ENCODE assay signal across 8 cellular contexts in the genomic region with DNA sequence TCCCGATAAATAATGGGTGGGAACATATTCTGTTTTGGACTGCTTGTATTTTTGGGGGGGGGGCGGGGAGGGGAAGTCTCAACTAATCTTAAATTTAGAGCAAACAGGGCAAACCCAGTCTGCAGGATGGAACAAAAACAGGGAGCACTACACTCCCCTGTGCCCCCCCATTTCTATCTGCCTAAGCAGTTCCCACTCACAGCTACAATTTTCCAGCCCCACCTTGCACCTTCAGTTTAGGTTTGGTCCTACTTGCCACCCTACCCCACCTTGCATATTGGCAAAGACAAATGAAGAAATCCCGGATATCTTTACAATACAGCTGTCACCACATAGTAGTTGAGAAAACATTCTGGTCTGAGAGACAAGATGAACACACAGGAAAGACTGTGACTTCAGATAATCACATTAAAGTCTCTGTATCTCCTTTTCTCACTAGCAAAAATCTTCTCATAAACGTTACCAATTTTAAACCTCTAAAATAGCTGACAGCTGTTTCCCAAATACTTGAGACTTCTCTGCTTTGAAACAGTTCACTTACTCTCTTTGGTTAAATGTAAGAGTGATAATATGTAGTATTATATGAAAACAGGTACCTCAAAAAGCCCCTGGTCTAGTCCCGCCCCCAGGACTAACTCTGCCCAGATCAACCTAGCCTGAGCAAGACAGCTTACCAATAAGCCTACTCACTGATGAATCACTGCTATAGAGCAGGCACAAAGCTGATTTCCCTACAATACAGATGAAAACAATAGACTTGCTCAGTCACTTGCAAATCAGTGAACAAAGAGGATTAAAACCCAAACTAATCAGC. TPM values are rescaled to one million over a fixed set of nuclear protein-coding genes. Genes with fewer than 3 reads are reported as not detected.
DNase-seq lines count a peak whose midpoint lies in the region; ATAC-seq, FAIRE-seq and TF ChIP-seq lines count a peak whose summit lies in the region.

No MANE protein-coding gene starts in this region.

- H3K4me3 ChIP-seq in neuronal stem cell (ENCODE audit: low read length in 2 of 2): no peak overlapping the region
- H3K4me3 ChIP-seq in kidney (ENCODE audit: low read length in 2 of 2): no peak overlapping the region

- no peak overlapping the region for H2AFZ ChIP-seq in neuronal stem cell (ENCODE audit: low read length)

- POLR2A ChIA-PET in GM10248 (lab: Yijun Ruan, JAX): interaction anchor here (0.7 kb wide), 1 partner anchor 252 kb away, joined by 3 read pairs; no protein-coding TSS in a partner anchor

- peak overlapping the region; percentile 51 for H3K4me3 Mint-ChIP-seq in activated T-cell treated with anti-CD3 and anti-CD28 coated beads, Interleukin-2, amount 50 U/mL, for 4 hours

- H4K91ac ChIP-seq in neuronal stem cell (ENCODE audit: low read depth, low read length, poor library complexity): no peak overlapping the region

- peaks cover 0 to 2% of the 10 kb centered on the region in 2 donors for H3K4me1 ChIP-seq in neuronal stem cell (ENCODE audit: control insufficient read depth in 2 of 2, insufficient read depth in 1 of 2, low read depth in 1 of 2, low read length in 2 of 2)
- peaks cover 0 to 6% of the 10 kb centered on the region in 2 donors for H3K4me1 ChIP-seq in kidney (ENCODE audit: control insufficient read depth in 1 of 2, insufficient read depth in 1 of 2, low read depth in 1 of 2, low read length in 2 of 2)

- H3K27me3 Mint-ChIP-seq in activated T-cell treated with anti-CD3 and anti-CD28 coated beads, Interleukin-2, amount 50 U/mL, for 4 hours (ENCODE audit: low read depth): no peaks in the 10 kb centered on the region

- H3K79me1 ChIP-seq in neuronal stem cell (ENCODE audit: low read depth, low read length): no peaks in the 10 kb centered on the region

- peaks cover 16% of the 10 kb centered on the region for H3K36me3 Mint-ChIP-seq in activated T-cell treated with anti-CD3 and anti-CD28 coated beads, Interleukin-2, amount 50 U/mL, for 4 hours (ENCODE audit: insufficient read depth)

- H3K9me3 Mint-ChIP-seq in activated T-cell treated with anti-CD3 and anti-CD28 coated beads, Interleukin-2, amount 50 U/mL, for 4 hours: no peaks in the 10 kb centered on the region

- H3K27me3 ChIP-seq in neuronal stem cell (ENCODE audit: control insufficient read depth in 3 of 3, insufficient read depth in 3 of 3, low read depth in 1 of 3, low read length in 3 of 3): no peaks in the 10 kb centered on the region

- H2BK12ac ChIP-seq in neuronal stem cell (ENCODE audit: low read length): no peak overlapping the region

- TF ChIP-seq CTCF in GM10248 (IDR thresholded peaks at IDR 0.05; ENCODE audit: control extremely low read depth, extremely low read depth, low read depth, missing control alignments) (no peak), kidney (IDR thresholded peaks at IDR 0.05; ENCODE audit: borderline replicate concordance, extremely low read depth, insufficient read depth) (no peak)

- no peak for FAIRE-seq in kidney (lab: Jason Lieb, UNC)

- DNase-seq in GM10248 (ENCODE audit: extremely low spot score): peak; percentile 27
- peak; percentile 53 for DNase-seq in activated T-cell treated with anti-CD3 and anti-CD28 coated beads, Interleukin-2, amount 50 U/mL, for 4 hours
- peak; percentile 78 for DNase-seq in renal cortical epithelial cell (ENCODE audit: low read depth)
- DNase-seq in neuronal stem cell (ENCODE audit: low spot score): no peak
- no peak for DNase-seq in kidney
- no peak for DNase-seq in middle frontal gyrus (ENCODE audit: extremely low spot score, low spot score)

- no peak overlapping the region for H3K27ac ChIP-seq in neuronal stem cell (replicated peaks; ENCODE audit: low read length)
- H3K27ac ChIP-seq in kidney (ENCODE audit: low read depth in 2 of 2, low read length in 2 of 2): no peak overlapping the region

- peaks cover 26% of the 10 kb centered on the region for H3K4me1 Mint-ChIP-seq in activated T-cell treated with anti-CD3 and anti-CD28 coated beads, Interleukin-2, amount 50 U/mL, for 4 hours (ENCODE audit: low read depth)

- H2BK120ac ChIP-seq in neuronal stem cell (ENCODE audit: low read depth, low read length): no peak overlapping the region

- 100% methylated on average over 1 of the region's 5 CpGs; no CpG with 5 or more reads in 1 of the 2 donors for WGBS in neuronal stem cell (ENCODE audit: extremely low coverage in 2 of 2, insufficient read length in 2 of 2, insufficient replicate concordance in 1 of 2), 2 donors

- H3K14ac ChIP-seq in neuronal stem cell (ENCODE audit: low read length): no peak overlapping the region

- H3K4ac ChIP-seq in neuronal stem cell (ENCODE audit: low read length): no peak overlapping the region

- ATAC-seq in HG03442 (IDR thresholded peaks at IDR 0.05; ENCODE audit: unreplicated experiment) (peak; percentile 63), HG02973 (IDR thresholded peaks at IDR 0.05; ENCODE audit: unreplicated experiment) (no peak)
- ATAC-seq in activated T-cell treated with anti-CD3 and anti-CD28 coated beads, Interleukin-2, amount 50 U/mL, for 4 hours: peak; percentile 98

- H3K23ac ChIP-seq in neuronal stem cell (ENCODE audit: low read depth, low read length, poor library complexity): no peak overlapping the region

- H3K36me3 ChIP-seq in neuronal stem cell (replicated peaks in 1 of 2; ENCODE audit: control insufficient read depth in 2 of 2, insufficient read depth in 2 of 2, low read length in 2 of 2): peaks cover 0 to 22% of the 10 kb centered on the region in 2 donors
- peaks cover 0 to 8% of the 10 kb centered on the region in 2 donors for H3K36me3 ChIP-seq in kidney (ENCODE audit: control insufficient read depth in 1 of 2, insufficient read depth in 2 of 2, low read length in 2 of 2)

- CTCF ChIA-PET in GM10248 (lab: Yijun Ruan, JAX): interaction anchor here (1.1 to 1.4 kb wide), 4 partner anchors 10 to 598 kb away, joined by 3 to 4 read pairs (median 3); no protein-coding TSS in a partner anchor

- no peak overlapping the region for H2BK15ac ChIP-seq in neuronal stem cell (ENCODE audit: low read length)

- H3K9ac ChIP-seq in neuronal stem cell (ENCODE audit: low read depth, low read length, poor library complexity) (no peak overlapping the region), kidney (ENCODE audit: low read length in 2 of 2) (no peak overlapping the region)

- H3K4me2 ChIP-seq in neuronal stem cell (ENCODE audit: insufficient read depth, low read length, poor library complexity, severe bottlenecking): no peak overlapping the region

- H3K18ac ChIP-seq in neuronal stem cell (ENCODE audit: low read length): no peak overlapping the region

- H3K9me3 ChIP-seq in neuronal stem cell (replicated peaks in 1 of 2; ENCODE audit: control insufficient read depth in 2 of 2, insufficient read depth in 1 of 2, low read depth in 1 of 2, low read length in 2 of 2): no peaks in the 10 kb centered on the region
- H3K9me3 ChIP-seq in kidney (ENCODE audit: control insufficient read depth in 1 of 2, low read length in 2 of 2): no peaks in the 10 kb centered on the region

- intact Hi-C loops in kidney (cut with DNase I): no loop called here

- H2BK5ac ChIP-seq in neuronal stem cell (ENCODE audit: low read length): no peak overlapping the region

- H4K8ac ChIP-seq in neuronal stem cell (ENCODE audit: low read depth, low read length): no peak overlapping the region

- H2AK5ac ChIP-seq in neuronal stem cell (ENCODE audit: low read depth, low read length): no peak overlapping the region

RNA-seq across cellular contexts. Expression of gene RAPGEF6, which starts 5.2 kb away (rescaled TPM):
- total RNA-seq in activated T-cell treated with anti-CD3 and anti-CD28 coated beads, Interleukin-2, amount 50 U/mL, for 4 hours: 10 to 100 TPM; 23.6 to 26.8 (median 26.6) TPM
- total RNA-seq in renal cortical epithelial cell (12.7 and 27.8 TPM in 2 replicates), kidney (28.6 TPM)
- 5.3 TPM for polyA plus RNA-seq in neuronal stem cell (2013, experiment 1 of 2)
- 5.4 TPM for polyA plus RNA-seq in neuronal stem cell (2013, experiment 2 of 2)
- polyA plus RNA-seq in kidney (ENCODE audit: insufficient read depth, low read depth, low replicate concordance): 1.8 TPM

Comparison
In these comparisons a context has a peak if more than half of its experiments do, and no peak if none do; other contexts are left out.
1. DNase-seq: peak in GM10248 (single experiment), activated T-cell treated with anti-CD3 and anti-CD28 coated beads, Interleukin-2, amount 50 U/mL, for 4 hours (single experiment) and renal cortical epithelial cell (single experiment); none in neuronal stem cell (single experiment), kidney (single experiment) and middle frontal gyrus (single experiment).